Comparison of ENCODE assay signal across 28 cellular contexts in the genomic region with DNA sequence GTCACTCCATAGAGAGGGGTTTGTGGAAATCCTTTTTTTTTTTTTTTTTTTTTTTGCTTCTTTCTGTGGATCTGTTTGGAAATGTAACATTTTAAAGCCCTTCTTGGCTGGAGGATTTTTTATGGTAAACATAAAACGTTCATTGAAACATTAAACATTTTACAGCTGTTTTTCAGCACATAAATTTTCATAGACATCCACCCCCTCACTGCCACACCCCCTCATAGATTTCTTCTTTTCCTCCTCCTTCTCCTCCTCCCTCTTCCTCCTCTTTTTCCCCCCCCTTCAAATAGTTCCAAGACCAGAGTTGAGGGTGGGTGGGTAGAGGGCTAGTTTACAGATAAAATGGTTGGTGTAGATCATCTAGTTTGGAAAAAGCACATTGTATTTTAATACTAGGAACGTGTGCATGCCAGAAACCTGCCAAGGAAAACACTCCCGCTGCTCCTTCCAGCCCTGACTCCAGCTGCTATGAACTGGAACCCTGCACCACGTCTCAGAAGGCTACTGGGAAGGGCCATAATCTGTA.
DNase-seq lines count a peak whose midpoint lies in the region; ATAC-seq and TF ChIP-seq lines count a peak whose summit lies in the region.
"Had no signal": no experiment of that assay in that cellular context is flagged by ENCODE, and none has a peak within 500 bp of the region (broad histone marks: within the 10 kb centered on the region; RNA-seq: fewer than 3 reads in every experiment).

No MANE protein-coding gene starts in this region.

- peak overlapping the region; percentile 69; the same call in 1 of the 2 replicates for H3K4me2 ChIP-seq in MM.1S (ENCODE audit: low read depth, low read length)

- peaks cover 93% of the 10 kb centered on the region for H3F3A ChIP-seq in MM.1S (ENCODE audit: insufficient read depth, low read length)

- H3K27ac Mint-ChIP-seq in effector memory CD8-positive, alpha-beta T cell, result peak overlapping the region; percentile 32 to 99
- peak overlapping the region; percentile 28 to 91 (median 74) for H3K27ac Mint-ChIP-seq in naive B cell
- H3K27ac Mint-ChIP-seq: activated CD4-positive, alpha-beta memory T cell treated with anti-CD3 and anti-CD28 coated beads, Interleukin-2, amount 10 ng/mL, durations not matched to agents 7 days and 5 days; activated naive CD4-positive, alpha-beta T cell treated with anti-CD3 and anti-CD28 coated beads, Interleukin-2, amount 50 U/mL, for 24 hours; activated T-helper 17 cell treated with anti-CD3 and anti-CD28 coated beads, Interleukin-2, amount 50 U/mL, for 72 hours; H9 had no signal

- peaks cover 95% of the 10 kb centered on the region for H4K20me1 ChIP-seq in MM.1S (ENCODE audit: insufficient read depth, low read length)

- no peaks in the 10 kb centered on the region for H3K36me3 ChIP-seq in MM.1S (replicated peaks; ENCODE audit: insufficient read depth, low read length)
- no peaks in the 10 kb centered on the region for H3K36me3 ChIP-seq in transverse colon
- H3K36me3 ChIP-seq: breast epithelium, left ventricle myocardium inferior, Peyer's patch had no signal

- peak overlapping the region; percentile 78; the same call in 1 of the 2 replicates for H3K27ac ChIP-seq in MM.1S (ENCODE audit: low read length)
- H3K27ac ChIP-seq in transverse colon, result peak overlapping the region; percentile 28 to 80 (median 64)
- H3K27ac ChIP-seq: epithelial cell of prostate, left ventricle myocardium inferior, Peyer's patch, skin epidermis, testis had no signal

- intact Hi-C loops in transverse colon (cut with DNase I; ENCODE audit: low total_unique reads), result no loop called here

- H3K9me3 ChIP-seq in MM.1S (replicated peaks; ENCODE audit: insufficient read depth, low read length), result no peaks in the 10 kb centered on the region
- no peaks in the 10 kb centered on the region for H3K9me3 ChIP-seq in transverse colon
- H3K9me3 ChIP-seq: breast epithelium, left ventricle myocardium inferior, Peyer's patch, testis had no signal

- no peak for TF ChIP-seq EP300 in transverse colon (IDR thresholded peaks at IDR 0.05; ENCODE audit: low read depth)

- no peaks in the 10 kb centered on the region for H3K9me3 Mint-ChIP-seq in effector memory CD8-positive, alpha-beta T cell
- peaks cover 0 to 9% (median 2%) of the 10 kb centered on the region in 7 donors for H3K9me3 Mint-ChIP-seq in naive B cell
- H3K9me3 Mint-ChIP-seq: activated CD4-positive, alpha-beta memory T cell treated with anti-CD3 and anti-CD28 coated beads, Interleukin-2, amount 10 ng/mL, durations not matched to agents 7 days and 5 days; activated naive CD4-positive, alpha-beta T cell treated with anti-CD3 and anti-CD28 coated beads, Interleukin-2, amount 50 U/mL, for 24 hours; activated T-helper 17 cell treated with anti-CD3 and anti-CD28 coated beads, Interleukin-2, amount 50 U/mL, for 72 hours; H9 had no signal

- peaks cover 100% of the 10 kb centered on the region for H3K79me2 ChIP-seq in MM.1S (ENCODE audit: low read length)

- H3K4me1 Mint-ChIP-seq in effector memory CD8-positive, alpha-beta T cell (ENCODE audit: low read depth in 2 of 2), result peaks cover 42 to 72% of the 10 kb centered on the region in 2 donors
- peaks cover 49 to 90% (median 73%) of the 10 kb centered on the region in 3 donors for H3K4me1 Mint-ChIP-seq in naive B cell

- H3K27me3 ChIP-seq in MM.1S (replicated peaks; ENCODE audit: insufficient read depth, low read length) (no peaks in the 10 kb centered on the region), transverse colon (no peaks in the 10 kb centered on the region)
- H3K27me3 ChIP-seq: breast epithelium, Peyer's patch, testis had no signal

- no peak for TF ChIP-seq POLR2A in transverse colon (IDR thresholded peaks at IDR 0.05)

- TF ChIP-seq CTCF in MM.1S (IDR thresholded peaks at IDR 0.05; ENCODE audit: low read length) (no peak), transverse colon (IDR thresholded peaks at IDR 0.05) (no peak)

- H3K4me1 ChIP-seq in MM.1S (ENCODE audit: low read length) (peaks cover 69% of the 10 kb centered on the region), transverse colon (peaks cover 0 to 38% (median 20%) of the 10 kb centered on the region in 4 donors)
- H3K4me1 ChIP-seq: breast epithelium, left ventricle myocardium inferior, testis had no signal

- H3K4me3 ChIP-seq in MM.1S (ENCODE audit: low read length) (no peak overlapping the region), transverse colon (no peak overlapping the region)
- H3K4me3 ChIP-seq: breast epithelium, left ventricle myocardium inferior, Peyer's patch, skin epidermis, testis had no signal

- no peaks in the 10 kb centered on the region for H3K9me2 ChIP-seq in MM.1S (replicated peaks; ENCODE audit: insufficient read depth, low read length)

- 10 to 40% methylated on average over 1 to 4 of the region's 4 CpGs for WGBS in transverse colon (ENCODE audit: low coverage in 1 of 2), 2 donors

- H3K27me3 Mint-ChIP-seq in effector memory CD8-positive, alpha-beta T cell, result no peaks in the 10 kb centered on the region
- H3K27me3 Mint-ChIP-seq in naive B cell, result no peaks in the 10 kb centered on the region
- H3K27me3 Mint-ChIP-seq: activated CD4-positive, alpha-beta memory T cell treated with anti-CD3 and anti-CD28 coated beads, Interleukin-2, amount 10 ng/mL, durations not matched to agents 7 days and 5 days; activated naive CD4-positive, alpha-beta T cell treated with anti-CD3 and anti-CD28 coated beads, Interleukin-2, amount 50 U/mL, for 24 hours; activated T-helper 17 cell treated with anti-CD3 and anti-CD28 coated beads, Interleukin-2, amount 50 U/mL, for 72 hours; naive thymus-derived CD8-positive, alpha-beta T cell had no signal

- no peak overlapping the region for H2AFZ ChIP-seq in MM.1S (ENCODE audit: low read length)

- H3K36me3 Mint-ChIP-seq in effector memory CD8-positive, alpha-beta T cell (ENCODE audit: insufficient read depth), result peaks cover 16% of the 10 kb centered on the region
- H3K36me3 Mint-ChIP-seq in naive B cell, result no peaks in the 10 kb centered on the region
- H3K36me3 Mint-ChIP-seq: activated naive CD4-positive, alpha-beta T cell treated with anti-CD3 and anti-CD28 coated beads, Interleukin-2, amount 50 U/mL, for 24 hours had no signal

- H3K4me3 Mint-ChIP-seq in effector memory CD8-positive, alpha-beta T cell, result no peak overlapping the region
- peak overlapping the region in 1 of 8 donors; percentile 42 for H3K4me3 Mint-ChIP-seq in naive B cell
- H3K4me3 Mint-ChIP-seq: activated CD4-positive, alpha-beta memory T cell treated with anti-CD3 and anti-CD28 coated beads, Interleukin-2, amount 10 ng/mL, durations not matched to agents 7 days and 5 days; activated naive CD4-positive, alpha-beta T cell treated with anti-CD3 and anti-CD28 coated beads, Interleukin-2, amount 50 U/mL, for 24 hours; activated T-helper 17 cell treated with anti-CD3 and anti-CD28 coated beads, Interleukin-2, amount 50 U/mL, for 72 hours; H9 had no signal

- in situ Hi-C loops in transverse colon (cut with MboI; ENCODE audit: low pct_ligation_motif_present in 1 of 4, low pct_unique_long_range_greater_than_20kb in 1 of 4, low sequenced_read_pairs in 3 of 4), result no loop called here

- ATAC-seq in effector memory CD8-positive, alpha-beta T cell (replicated peaks), result no peak
- ATAC-seq in naive B cell (ENCODE audit: low read depth in 2 of 2), result no peak
- no peak for ATAC-seq in HG03439 (IDR thresholded peaks at IDR 0.05; ENCODE audit: unreplicated experiment)
- ATAC-seq: activated T-helper 17 cell treated with anti-CD3 and anti-CD28 coated beads, Interleukin-2, amount 50 U/mL, for 72 hours; naive thymus-derived CD8-positive, alpha-beta T cell; stimulated activated naive CD8-positive, alpha-beta T cell treated with anti-CD3 and anti-CD28 coated beads, Interleukin-15, Interleukin-2, amounts not matched to agents 100 U/mL and 50 U/mL, for 24 hours had no signal

- DNase-seq in MM.1S, result no peak
- no peak for DNase-seq in effector memory CD8-positive, alpha-beta T cell
- DNase-seq in naive B cell, result no peak
- DNase-seq in transverse colon, result peak; percentile 17
- no peak for DNase-seq in CD1c-positive myeloid dendritic cell (ENCODE audit: extremely low spot score)
- no peak for DNase-seq in anterior cingulate cortex (lab: John Stamatoyannopoulos, UW)
- DNase-seq: activated CD4-positive, alpha-beta memory T cell treated with anti-CD3 and anti-CD28 coated beads, Interleukin-2, amount 10 ng/mL, durations not matched to agents 7 days and 5 days; activated CD8-positive, alpha-beta memory T cell treated with anti-CD3 and anti-CD28 coated beads, Interleukin-2, amount 50 U/mL, for 4 hours; amniotic stem cell; DMS153; effector CD8-positive, alpha-beta T cell; H9; Kasumi-1; left ventricle myocardium inferior; naive thymus-derived CD8-positive, alpha-beta T cell; NCI-H1436; NCI-H226; NCI-H774; Peyer's patch; SHP77; stimulated activated naive CD8-positive, alpha-beta T cell treated with anti-CD3 and anti-CD28 coated beads, Interleukin-15, Interleukin-2, amounts not matched to agents 100 U/mL and 50 U/mL, for 24 hours; testis had no signal

- no peak overlapping the region for H3K9ac ChIP-seq in MM.1S (ENCODE audit: low read length)
